In genomic region chr20:47347661-47348462, GRCh38 we compare ENCODE assay signal across 11 cellular contexts. TPM values are rescaled to one million over a fixed set of nuclear protein-coding genes. Genes with fewer than 3 reads are reported as not detected.
A peak's percentile ranks its signal among the peaks of the same experiment; 100 is the strongest.
DNase-seq lines count a peak whose midpoint lies in the region; ATAC-seq and TF ChIP-seq lines count a peak whose summit lies in the region.
"Had no signal": no experiment of that assay in that cellular context is flagged by ENCODE, and none has a peak within 500 bp of the region (broad histone marks: within the 10 kb centered on the region; RNA-seq: fewer than 3 reads in every experiment).

No MANE protein-coding gene starts in this region.

- H3K4me3 Mint-ChIP-seq in naive thymus-derived CD4-positive, alpha-beta T cell, result peak overlapping the region in 4 of 10 donors; percentile 3 to 52 (median 50)
- H3K4me3 Mint-ChIP-seq in type B pancreatic cell, result peak overlapping the region; percentile 44
- H3K4me3 Mint-ChIP-seq: activated CD4-positive, alpha-beta memory T cell treated with anti-CD3 and anti-CD28 coated beads, Interleukin-2, amount 10 ng/mL, durations not matched to agents 7 days and 5 days had no signal

- no peaks in the 10 kb centered on the region for H3K9me3 Mint-ChIP-seq in naive thymus-derived CD4-positive, alpha-beta T cell
- H3K9me3 Mint-ChIP-seq in type B pancreatic cell, result no peaks in the 10 kb centered on the region
- H3K9me3 Mint-ChIP-seq: activated CD4-positive, alpha-beta memory T cell treated with anti-CD3 and anti-CD28 coated beads, Interleukin-2, amount 10 ng/mL, durations not matched to agents 7 days and 5 days had no signal

- H3K79me2 ChIP-seq in mammary epithelial cell (ENCODE audit: insufficient read depth, low read length), result peaks cover 97% of the 10 kb centered on the region

- intact Hi-C loops in breast epithelium (cut with DNase I; ENCODE audit: low total_unique reads), result no loop called here
- intact Hi-C loops in mammary epithelial cell (cut with micrococcal nuclease), result loop anchor here (1.0 kb wide), 1 partner anchor 9 kb away; no protein-coding TSS in a partner anchor
- intact Hi-C loops in naive thymus-derived CD4-positive, alpha-beta T cell (cut with micrococcal nuclease), result loop anchor here in 1 of 2 donors (5.0 kb wide), 1 partner anchor 46 kb away; no protein-coding TSS in a partner anchor

- H3K27ac ChIP-seq in breast epithelium (peak overlapping the region; percentile 89 to 99), mammary epithelial cell (ENCODE audit: insufficient read depth, low read depth, low read length) (no peak overlapping the region), ectodermal cell (ENCODE audit: insufficient read depth, low read depth, low read length, poor library complexity, severe bottlenecking) (peak overlapping the region; percentile 96)
- H3K27ac ChIP-seq in naive thymus-derived CD4-positive, alpha-beta T cell (ENCODE audit: low read depth, low read length), result no peak overlapping the region

- H3K27ac Mint-ChIP-seq in naive thymus-derived CD4-positive, alpha-beta T cell, result peak overlapping the region in 6 of 9 donors; percentile 28 to 72 (median 56)
- no peak overlapping the region for H3K27ac Mint-ChIP-seq in type B pancreatic cell
- H3K27ac Mint-ChIP-seq: activated CD4-positive, alpha-beta memory T cell treated with anti-CD3 and anti-CD28 coated beads, Interleukin-2, amount 10 ng/mL, durations not matched to agents 7 days and 5 days had no signal

- CTCF ChIA-PET in mammary epithelial cell (lab: Charles Lee; ENCODE audit: low non-redundant PET), result interaction anchor here (0.6 kb wide), 1 partner anchor 75 kb away, joined by 3 read pairs; no protein-coding TSS in a partner anchor
- CTCF ChIA-PET in naive thymus-derived CD4-positive, alpha-beta T cell (lab: Charles Lee), result interaction anchor here (3.4 to 4.6 kb wide), 3 partner anchors 8 to 74 kb away, joined by 9 to 21 read pairs (median 13); partner anchors contain the start of gene ZMYND8

- H3K27me3 Mint-ChIP-seq in naive thymus-derived CD4-positive, alpha-beta T cell, result no peaks in the 10 kb centered on the region
- no peaks in the 10 kb centered on the region for H3K27me3 Mint-ChIP-seq in type B pancreatic cell
- H3K27me3 Mint-ChIP-seq: activated CD4-positive, alpha-beta memory T cell treated with anti-CD3 and anti-CD28 coated beads, Interleukin-2, amount 10 ng/mL, durations not matched to agents 7 days and 5 days had no signal

- H3K4me2 ChIP-seq in mammary epithelial cell (ENCODE audit: insufficient read depth, low read depth, low read length), result no peak overlapping the region

- H3K4me3 ChIP-seq in breast epithelium (peak overlapping the region in 1 of 3 donors; percentile 36), mammary epithelial cell (replicated peaks in 1 of 3; ENCODE audit: insufficient read depth in 1 of 3, low read depth in 2 of 3, low read length in 3 of 3) (no peak overlapping the region), ectodermal cell (ENCODE audit: insufficient read depth, low read depth, low read length) (no peak overlapping the region)
- no peak overlapping the region for H3K4me3 ChIP-seq in naive thymus-derived CD4-positive, alpha-beta T cell (ENCODE audit: low read length)

- TF ChIP-seq CTCF in breast epithelium (IDR thresholded peaks at IDR 0.05) (no peak), mammary epithelial cell (conservative IDR thresholded peaks at IDR 0.05 in 1 of 2, IDR thresholded peaks at IDR 0.05 in 1 of 2; ENCODE audit: extremely low read depth in 1 of 2, insufficient read depth in 1 of 2, low read depth in 1 of 2, low read length in 2 of 2) (no peak), type B pancreatic cell (conservative IDR thresholded peaks at IDR 0.05) (no peak)

- POLR2A ChIA-PET in naive thymus-derived CD4-positive, alpha-beta T cell (lab: Charles Lee), result interaction anchor here (0.5 to 5.9 kb wide), 3 partner anchors 9 to 1529 kb away, joined by 3 to 50 read pairs (median 4); partner anchors contain the start of gene ZMYND8

- DNase-seq in breast epithelium (ENCODE audit: low spot score in 2 of 2) (no peak), mammary epithelial cell (no peak), type B pancreatic cell (ENCODE audit: extremely low spot score, unreplicated experiment) (no peak), 8988T (no peak), activated gamma-delta T cell (lab: John Stamatoyannopoulos, UW) (no peak), SW480 (ENCODE audit: low spot score) (no peak)
- DNase-seq in naive thymus-derived CD4-positive, alpha-beta T cell, result no peak
- DNase-seq: activated CD4-positive, alpha-beta memory T cell treated with anti-CD3 and anti-CD28 coated beads, Interleukin-2, amount 10 ng/mL, durations not matched to agents 7 days and 5 days; NCI-H1105 treated with DMSO at 0.1 percent for 48 hours; stimulated activated CD4-positive, alpha-beta T cell treated with anti-CD3 and anti-CD28 coated beads, Interleukin-4, amount 100 ng/mL, for 1 hour had no signal

- dilution Hi-C loops in mammary epithelial cell (cut with HindIII; ENCODE audit: low sequenced_read_pairs), result no loop called here

- in situ Hi-C loops in mammary epithelial cell (cut with MboI; ENCODE audit: low sequenced_read_pairs in 2 of 2), result no loop called here

- H2AFZ ChIP-seq in mammary epithelial cell (ENCODE audit: low read depth, low read length), result no peak overlapping the region

- H3K4me1 ChIP-seq in breast epithelium (peaks cover 13 to 39% of the 10 kb centered on the region in 2 donors), mammary epithelial cell (ENCODE audit: insufficient read depth, low read length) (peaks cover 50% of the 10 kb centered on the region), ectodermal cell (ENCODE audit: control insufficient read depth, insufficient read depth, low read length) (peaks cover 68% of the 10 kb centered on the region)
- peaks cover 38 to 63% of the 10 kb centered on the region in 2 donors for H3K4me1 ChIP-seq in naive thymus-derived CD4-positive, alpha-beta T cell (ENCODE audit: control insufficient read depth in 2 of 2, insufficient read depth in 2 of 2, low read length in 2 of 2)

- BruUV-seq in mammary epithelial cell (replicated peaks; lab: Mats Ljungman, UMichigan), result no TSS peak

- peaks cover 18 to 31% (median 22%) of the 10 kb centered on the region in 7 donors for H3K4me1 Mint-ChIP-seq in naive thymus-derived CD4-positive, alpha-beta T cell
- H3K4me1 Mint-ChIP-seq in type B pancreatic cell (ENCODE audit: unreplicated experiment), result peaks cover 3% of the 10 kb centered on the region

- ATAC-seq in naive thymus-derived CD4-positive, alpha-beta T cell, result no peak

- peaks cover 5 to 32% (median 25%) of the 10 kb centered on the region in 5 donors for H3K36me3 Mint-ChIP-seq in naive thymus-derived CD4-positive, alpha-beta T cell
- H3K36me3 Mint-ChIP-seq in type B pancreatic cell, result peaks cover 34% of the 10 kb centered on the region

- WGBS in mammary epithelial cell (ENCODE audit: low coverage, missing lambda C conversion rate), result 67% methylated on average over 4 of the region's 4 CpGs
- 55 to 94% methylated on average over 3 to 4 of the region's 4 CpGs for WGBS in ectodermal cell, 2 experiments

- H4K20me1 ChIP-seq in mammary epithelial cell (ENCODE audit: insufficient read depth, low read length), result no peaks in the 10 kb centered on the region

- H3K27me3 ChIP-seq in breast epithelium (no peaks in the 10 kb centered on the region), mammary epithelial cell (ENCODE audit: insufficient read depth, low read length) (no peaks in the 10 kb centered on the region), ectodermal cell (ENCODE audit: control insufficient read depth, insufficient read depth, low read length, poor library complexity, severe bottlenecking) (no peaks in the 10 kb centered on the region)
- H3K27me3 ChIP-seq in naive thymus-derived CD4-positive, alpha-beta T cell (ENCODE audit: control insufficient read depth in 2 of 2, insufficient read depth in 2 of 2, low read length in 2 of 2), result no peaks in the 10 kb centered on the region

- H3K9me3 ChIP-seq in breast epithelium, result no peaks in the 10 kb centered on the region
- no peaks in the 10 kb centered on the region for H3K9me3 ChIP-seq in mammary epithelial cell (replicated peaks; ENCODE audit: insufficient read depth, low read length)
- no peaks in the 10 kb centered on the region for H3K9me3 ChIP-seq in ectodermal cell (ENCODE audit: control insufficient read depth, low read length)
- no peaks in the 10 kb centered on the region for H3K9me3 ChIP-seq in naive thymus-derived CD4-positive, alpha-beta T cell (ENCODE audit: control insufficient read depth in 2 of 3, low read length in 3 of 3)

- H3K36me3 ChIP-seq in breast epithelium, result no peaks in the 10 kb centered on the region
- peaks cover 10% of the 10 kb centered on the region for H3K36me3 ChIP-seq in mammary epithelial cell (ENCODE audit: insufficient read depth, low read length)
- peaks cover 6% of the 10 kb centered on the region for H3K36me3 ChIP-seq in ectodermal cell (ENCODE audit: control insufficient read depth, insufficient read depth, low read length)
- H3K36me3 ChIP-seq in naive thymus-derived CD4-positive, alpha-beta T cell (ENCODE audit: control insufficient read depth in 2 of 3, insufficient read depth in 3 of 3, low read length in 3 of 3), result peaks cover 6 to 29% (median 10%) of the 10 kb centered on the region in 3 experiments

- TF ChIP-seq POLR2A in breast epithelium (IDR thresholded peaks at IDR 0.05), result no peak

- no peak overlapping the region for H3K9ac ChIP-seq in mammary epithelial cell (ENCODE audit: insufficient read depth, low read length)

RNA-seq across cellular contexts. Expression of gene ZMYND8, which starts 8.6 kb away (rescaled TPM):
- 10 to 100 TPM; 40.6 to 47.7 (median 41.4) TPM for total RNA-seq in breast epithelium
- 10 to 100 TPM; 18.7 to 59.6 TPM for total RNA-seq in mammary epithelial cell
- polyA plus RNA-seq in mammary epithelial cell, result 26.0 TPM
- polyA minus RNA-seq in mammary epithelial cell, result 45.8 TPM
- 69.3 TPM for polyA plus RNA-seq in ectodermal cell (2013, experiment 1 of 4)
- 67.7 TPM for polyA plus RNA-seq in ectodermal cell (2013, experiment 2 of 4)
- polyA plus RNA-seq in ectodermal cell (2013, experiment 3 of 4), result 51.1 TPM
- polyA plus RNA-seq in ectodermal cell (2013, experiment 4 of 4), result 46.2 TPM
- 10 to 100 TPM; 54.5 to 83.0 (median 68.5) TPM for total RNA-seq in naive thymus-derived CD4-positive, alpha-beta T cell
- 10 to 100 TPM; 12.7 to 28.7 TPM for polyA plus RNA-seq in naive thymus-derived CD4-positive, alpha-beta T cell
- total RNA-seq in type B pancreatic cell (ENCODE audit: low replicate concordance), result 38.9 and 58.9 TPM in 2 replicates

Comparison
In these comparisons a context has a peak if more than half of its experiments do, and no peak if none do; other contexts are left out.
1. H3K27ac ChIP-seq: peak in breast epithelium (2 of 2) and ectodermal cell (single experiment); none in mammary epithelial cell (single experiment) and naive thymus-derived CD4-positive, alpha-beta T cell (single experiment).